Comparison of ENCODE assay signal across 22 cellular contexts in genomic region chr3:98038241-98038640, GRCh38. TPM values are rescaled to one million over a fixed set of nuclear protein-coding genes. Genes with fewer than 3 reads are reported as not detected.
A peak's percentile ranks its signal among the peaks of the same experiment; 100 is the strongest.
DNase-seq lines count a peak whose midpoint lies in the region; TF ChIP-seq lines count a peak whose summit lies in the region.
"Had no signal": no experiment of that assay in that cellular context is flagged by ENCODE, and none has a peak within 500 bp of the region (broad histone marks: within the 10 kb centered on the region; RNA-seq: fewer than 3 reads in every experiment).

No MANE protein-coding gene starts in this region.

- no peak overlapping the region for H3K14ac ChIP-seq in mesenchymal stem cell (ENCODE audit: low read length in 2 of 2)

- no peaks in the 10 kb centered on the region for H3K79me1 ChIP-seq in mesenchymal stem cell (replicated peaks; ENCODE audit: low read length, poor library complexity, severe bottlenecking)

- H2BK5ac ChIP-seq in mesenchymal stem cell (ENCODE audit: low read depth, low read length, poor library complexity, severe bottlenecking): no peak overlapping the region

- H2BK12ac ChIP-seq in mesenchymal stem cell (ENCODE audit: low read length in 2 of 2): no peak overlapping the region

- no peak overlapping the region for H4K8ac ChIP-seq in mesenchymal stem cell (ENCODE audit: low read length)

- H3K27ac ChIP-seq in mesenchymal stem cell (ENCODE audit: low read length, poor library complexity, severe bottlenecking): no peak overlapping the region
- H3K27ac ChIP-seq in RWPE1: no peak overlapping the region
- H3K27ac ChIP-seq: 22Rv1, foreskin keratinocyte, Peyer's patch, testis had no signal

- WGBS in mesenchymal stem cell: 20% methylated on average over 1 of the region's 3 CpGs

- H3K4me3 ChIP-seq in mesenchymal stem cell (ENCODE audit: insufficient read depth in 1 of 2, low read depth in 1 of 2, low read length in 2 of 2): no peak overlapping the region
- H3K4me3 ChIP-seq: K562, Peyer's patch, testis had no signal

- peak overlapping the region; percentile 84 for H3K9ac ChIP-seq in mesenchymal stem cell (ENCODE audit: low read length)

- no peak for TF ChIP-seq CTCF in RWPE1 (conservative IDR thresholded peaks at IDR 0.05; ENCODE audit: low read depth)

- no peak overlapping the region for H3K18ac ChIP-seq in mesenchymal stem cell (ENCODE audit: low read depth in 1 of 2, low read length in 2 of 2)

- no peak overlapping the region for H4K91ac ChIP-seq in mesenchymal stem cell (ENCODE audit: low read length)

- CTCF ChIA-PET in RWPE1 (lab: Yijun Ruan, JAX): interaction anchor here (0.6 to 1.2 kb wide), 4 partner anchors 19 to 564 kb away, joined by 3 to 4 read pairs (median 4); no protein-coding TSS in a partner anchor

- H2AFZ ChIP-seq in mesenchymal stem cell (ENCODE audit: low read depth, low read length): no peak overlapping the region

- H2BK15ac ChIP-seq in mesenchymal stem cell (ENCODE audit: low read depth, poor library complexity, severe bottlenecking): no peak overlapping the region

- H3K23ac ChIP-seq in mesenchymal stem cell (ENCODE audit: low read length in 2 of 2): no peak overlapping the region

- no peak overlapping the region for H2BK120ac ChIP-seq in mesenchymal stem cell (ENCODE audit: low read depth, low read length)

- no peaks in the 10 kb centered on the region for H3K4me1 ChIP-seq in mesenchymal stem cell (ENCODE audit: control insufficient read depth, insufficient read depth, low read depth, low read length)
- H3K4me1 ChIP-seq: BE2C, foreskin keratinocyte, Peyer's patch, testis had no signal

- H3K4ac ChIP-seq in mesenchymal stem cell (ENCODE audit: low read depth in 1 of 2, low read length in 2 of 2): no peak overlapping the region

- no peaks in the 10 kb centered on the region for H3K36me3 ChIP-seq in mesenchymal stem cell (ENCODE audit: control insufficient read depth in 1 of 2, insufficient read depth in 2 of 2, low read depth in 1 of 2, low read length in 2 of 2)
- H3K36me3 ChIP-seq: BE2C, Peyer's patch had no signal

- H3K27me3 ChIP-seq in mesenchymal stem cell (ENCODE audit: control insufficient read depth in 1 of 2, insufficient read depth in 1 of 2, low read length in 2 of 2): peaks cover 10 to 14% of the 10 kb centered on the region in 2 experiments
- H3K27me3 ChIP-seq: Peyer's patch, testis had no signal

- H3K4me2 ChIP-seq in mesenchymal stem cell (ENCODE audit: low read length, poor library complexity, severe bottlenecking): no peak overlapping the region

- no peaks in the 10 kb centered on the region for H3K9me3 ChIP-seq in mesenchymal stem cell (ENCODE audit: control insufficient read depth, low read length)
- H3K9me3 ChIP-seq: BE2C, Peyer's patch, testis had no signal

- POLR2A ChIA-PET in RWPE1 (lab: Yijun Ruan, JAX; ENCODE audit: low non-redundant PET): no interaction called here

- H2AK5ac ChIP-seq in mesenchymal stem cell (ENCODE audit: low read length, severe bottlenecking): no peak overlapping the region

- DNase-seq in NCI-H1105 treated with DMSO at 0.1 percent for 48 hours (lab: John Stamatoyannopoulos, UW): peak; percentile 12
- DNase-seq in NCI-H1105 (lab: John Stamatoyannopoulos, UW): no peak
- peak; percentile 51 for DNase-seq in NCI-H524 treated with DMSO at 0.1 percent for 48 hours (lab: John Stamatoyannopoulos, UW)
- peak; percentile 19 for DNase-seq in amniotic epithelial cell (ENCODE audit: low read depth)
- DNase-seq in mesenchymal stem cell: peak; percentile 37
- no peak for DNase-seq in activated CD4-positive, CD25-positive, alpha-beta regulatory T cell treated with anti-CD3 and anti-CD28 coated beads, Interleukin-2, amount 50 U/mL, for 72 hours
- no peak for DNase-seq in RWPE1 (ENCODE audit: low spot score)
- DNase-seq in anterior cingulate cortex (lab: John Stamatoyannopoulos, UW): no peak
- DNase-seq: activated CD4-positive, alpha-beta T cell treated with anti-CD3 and anti-CD28 coated beads, Interleukin-2, amount 50 U/mL, for 4 hours; BE2C; cerebellar nuclear complex; DMS 273 treated with DMSO at 0.1 percent for 48 hours; effector memory CD8-positive, alpha-beta T cell; foreskin keratinocyte; GDM1; midbrain; NCI-H1048; Peyer's patch; testis had no signal

RNA-seq across cellular contexts. Expression of gene GABRR3, which starts 3.1 kb away (rescaled TPM):
- 0.01 TPM for polyA plus RNA-seq in mesenchymal stem cell (2013, experiment 1 of 2)
- 0.03 TPM for polyA plus RNA-seq in mesenchymal stem cell (2013, experiment 2 of 2)
- polyA plus RNA-seq: foreskin keratinocyte, K562, neural cell had no signal

RNA-seq across cellular contexts. Expression of gene OR5AC2, which starts 48.7 kb away (rescaled TPM):
- not detected for polyA plus RNA-seq in mesenchymal stem cell (2013, experiment 1 of 2)
- polyA plus RNA-seq in mesenchymal stem cell (2013, experiment 2 of 2): not detected
- polyA plus RNA-seq: foreskin keratinocyte, K562, neural cell had no signal

Comparison
In these comparisons a context has a peak if more than half of its experiments do, and no peak if none do; other contexts are left out.
1. DNase-seq: peak in NCI-H1105 treated with DMSO at 0.1 percent for 48 hours (single experiment), NCI-H524 treated with DMSO at 0.1 percent for 48 hours (single experiment), amniotic epithelial cell (single experiment) and mesenchymal stem cell (single experiment); none in NCI-H1105 (single experiment), activated CD4-positive, CD25-positive, alpha-beta regulatory T cell treated with anti-CD3 and anti-CD28 coated beads, Interleukin-2, amount 50 U/mL, for 72 hours (single experiment), RWPE1 (single experiment) and anterior cingulate cortex (0 of 58).